Comparison of ENCODE assay signal across 14 cellular contexts in the genomic region with DNA sequence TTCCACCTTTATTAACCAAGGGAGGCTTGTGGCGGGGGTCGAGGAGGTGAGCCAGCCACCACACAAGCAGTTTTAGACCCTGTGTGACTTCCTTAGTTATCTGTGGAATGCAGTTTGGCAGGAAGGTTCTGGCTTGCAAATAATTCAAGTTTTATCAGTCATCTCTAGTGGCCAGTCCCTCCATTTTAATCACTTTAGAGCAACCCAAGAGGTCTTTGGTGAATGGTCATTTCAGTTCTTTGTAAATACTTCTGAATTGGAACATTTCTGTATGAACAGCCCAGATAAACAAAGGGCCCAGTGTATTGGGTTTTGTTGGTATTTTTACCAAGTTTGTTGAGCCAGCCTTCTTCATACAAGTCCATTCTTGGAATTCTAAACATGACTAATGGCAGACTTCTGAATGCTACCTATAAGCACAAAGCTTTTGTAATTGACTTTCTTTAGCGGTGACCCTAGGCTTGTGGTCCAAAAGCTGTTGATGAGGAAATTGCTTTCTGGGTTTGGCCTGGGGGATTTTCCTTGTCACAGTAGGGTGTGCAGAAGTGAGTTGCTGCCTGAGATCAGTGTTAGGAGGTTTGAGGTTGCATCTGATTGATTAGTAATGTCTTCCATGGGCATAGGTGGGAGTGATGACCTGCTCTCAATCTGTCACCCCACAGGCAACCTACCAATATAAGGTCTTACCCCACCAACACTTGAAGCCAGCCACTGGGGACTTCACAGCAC.
DNase-seq lines count a peak whose midpoint lies in the region; ATAC-seq and TF ChIP-seq lines count a peak whose summit lies in the region.
"Had no signal": no experiment of that assay in that cellular context is flagged by ENCODE, and none has a peak within 500 bp of the region (broad histone marks: within the 10 kb centered on the region; RNA-seq: fewer than 3 reads in every experiment).

No MANE protein-coding gene starts in this region.

- DNase-seq in GM03348 (ENCODE audit: low spot score) (peak; percentile 24), PC-3 (peak; percentile 49), fibroblast of the aortic adventitia (ENCODE audit: low read depth) (peak; percentile 57), renal cortical epithelial cell (ENCODE audit: low read depth) (peak; percentile 73), SJCRH30 (no peak), Right ventricle myocardium superior (no peak), LoVo (ENCODE audit: low spot score) (no peak), NCI-H1417 (lab: John Stamatoyannopoulos, UW) (no peak)
- DNase-seq: dorsolateral prefrontal cortex; NCI-H2107; occipital lobe; stimulated activated CD4-positive, alpha-beta T cell treated with anti-CD3 and anti-CD28 coated beads, Interleukin-4, amount 100 ng/mL, for 1 hour had no signal

- no peaks in the 10 kb centered on the region for H3K9me3 ChIP-seq in PC-3 (ENCODE audit: low read length)
- no peaks in the 10 kb centered on the region for H3K9me3 ChIP-seq in SJCRH30 (replicated peaks)

- no peak overlapping the region for H3K9ac ChIP-seq in PC-3 (ENCODE audit: low read length)

- no TSS peak for BruUV-seq in PC-3 (replicated peaks; lab: Mats Ljungman, UMichigan)

- H3K4me2 ChIP-seq in PC-3 (ENCODE audit: low read length): no peak overlapping the region

- CTCF ChIA-PET in PC-3 (lab: Charles Lee): no interaction called here

- POLR2A ChIA-PET in PC-3 (lab: Charles Lee; ENCODE audit: unreplicated experiment): no interaction called here

- H3K79me2 ChIP-seq in PC-3 (ENCODE audit: low read length): no peaks in the 10 kb centered on the region

- H3F3A ChIP-seq in PC-3 (ENCODE audit: low read length, unreplicated experiment): no peaks in the 10 kb centered on the region

- H3K27me3 ChIP-seq in PC-3 (ENCODE audit: low read length) (no peaks in the 10 kb centered on the region), SJCRH30 (no peaks in the 10 kb centered on the region)
- H3K27me3 ChIP-seq: dorsolateral prefrontal cortex, foreskin keratinocyte had no signal

- ATAC-seq in PC-3 (no peak; the same call in none of the 2 replicates), Right ventricle myocardium superior (ENCODE audit: poor library complexity) (no peak)
- ATAC-seq: foreskin keratinocyte, left lobe of liver had no signal

- TF ChIP-seq CTCF in PC-3 (conservative IDR thresholded peaks at IDR 0.05; ENCODE audit: low read depth, low read length) (no peak), fibroblast of the aortic adventitia (IDR thresholded peaks at IDR 0.05; ENCODE audit: insufficient read depth, low read length) (no peak)

- H3K4me1 ChIP-seq in PC-3 (ENCODE audit: insufficient read depth, low read length) (peaks cover 11% of the 10 kb centered on the region; the same call in 1 of the 2 replicates), SJCRH30 (no peaks in the 10 kb centered on the region)

- H3K27ac ChIP-seq in PC-3 (ENCODE audit: low read length) (no peak overlapping the region), SJCRH30 (no peak overlapping the region)
- H3K27ac ChIP-seq: foreskin keratinocyte had no signal

- intact Hi-C loops in PC-3 (cut with micrococcal nuclease) (no loop called here), Right ventricle myocardium superior (cut with DNase I) (loop anchor here (10.0 kb wide), 1 partner anchor 56 kb away; no protein-coding TSS in a partner anchor)

- H3K4me3 ChIP-seq in PC-3 (ENCODE audit: low read length): no peak overlapping the region
- H3K4me3 ChIP-seq in fibroblast of the aortic adventitia (ENCODE audit: low read depth, low read length): no peak overlapping the region
- H3K4me3 ChIP-seq in SJCRH30: no peak overlapping the region
- H3K4me3 ChIP-seq: dorsolateral prefrontal cortex had no signal

- H4K20me1 ChIP-seq in PC-3 (ENCODE audit: low read length): no peaks in the 10 kb centered on the region

- H3K36me3 ChIP-seq in PC-3 (ENCODE audit: low read depth, low read length) (no peaks in the 10 kb centered on the region), SJCRH30 (no peaks in the 10 kb centered on the region)

- no peak overlapping the region for H2AFZ ChIP-seq in PC-3 (ENCODE audit: low read length)

- H3K9me2 ChIP-seq in PC-3 (replicated peaks; ENCODE audit: low read length): no peaks in the 10 kb centered on the region

Comparison
In these comparisons a context has a peak if more than half of its experiments do, and no peak if none do; other contexts are left out.
1. DNase-seq: peak in GM03348 (single experiment), PC-3 (single experiment), fibroblast of the aortic adventitia (single experiment) and renal cortical epithelial cell (single experiment); none in SJCRH30 (0 of 2), Right ventricle myocardium superior (single experiment), LoVo (single experiment) and NCI-H1417 (0 of 3).